Comparison of ENCODE assay signal across 10 cellular contexts in the genomic region with DNA sequence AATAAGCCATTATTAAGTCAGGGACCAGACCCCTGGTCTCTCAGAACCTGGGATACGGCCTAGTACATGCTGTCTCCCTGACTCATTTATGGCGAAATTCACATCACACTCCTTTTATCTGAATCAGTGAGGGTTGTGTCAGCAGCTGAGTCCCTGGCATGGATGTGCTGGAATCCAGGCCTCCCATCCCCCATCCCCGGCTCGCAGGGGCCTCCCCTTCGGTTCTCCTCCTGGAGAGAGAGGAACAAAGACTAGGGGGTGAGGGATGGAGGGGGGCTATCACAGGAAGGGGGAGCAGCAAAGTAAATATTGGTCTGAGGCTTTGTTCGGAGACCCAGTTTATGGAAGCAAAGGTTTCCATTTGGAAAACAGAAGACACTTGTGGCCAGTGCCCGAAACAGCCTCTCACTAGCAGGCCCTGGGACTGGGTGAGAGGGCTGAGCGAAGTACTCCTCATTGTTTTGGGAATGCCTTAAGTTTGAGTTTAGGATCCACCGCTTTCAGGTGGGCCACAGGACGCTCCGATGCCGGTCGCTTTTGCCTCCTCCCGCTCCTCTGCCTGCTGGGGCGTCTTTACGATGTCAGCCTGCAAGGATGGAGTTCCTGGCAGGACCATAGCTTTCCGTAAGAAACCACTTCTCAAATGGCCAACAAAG.
A peak's percentile ranks its signal among the peaks of the same experiment; 100 is the strongest.
DNase-seq lines count a peak whose midpoint lies in the region; ATAC-seq, FAIRE-seq and TF ChIP-seq lines count a peak whose summit lies in the region.
"Had no signal": no experiment of that assay in that cellular context is flagged by ENCODE, and none has a peak within 500 bp of the region (broad histone marks: within the 10 kb centered on the region; RNA-seq: fewer than 3 reads in every experiment).

No MANE protein-coding gene starts in this region.

- H3K4me3 ChIP-seq in HepG2 (replicated peaks in 1 of 3; ENCODE audit: insufficient read depth in 1 of 3, low read depth in 2 of 3, low read length in 3 of 3) = no peak overlapping the region
- no peak overlapping the region for H3K4me3 ChIP-seq in aorta (ENCODE audit: low read length in 2 of 2)

- H3K27me3 ChIP-seq in HepG2 (ENCODE audit: control insufficient read depth in 1 of 2, insufficient read depth in 2 of 2, low read length in 2 of 2) (no peaks in the 10 kb centered on the region), aorta (ENCODE audit: control insufficient read depth in 1 of 2, insufficient read depth in 2 of 2, low read length in 1 of 2) (no peaks in the 10 kb centered on the region)

- H3K36me3 Mint-ChIP-seq in activated naive CD4-positive, alpha-beta T cell treated with anti-CD3 and anti-CD28 coated beads for 36 hours (ENCODE audit: low read depth) = peaks cover 48% of the 10 kb centered on the region

- intact Hi-C loops in activated naive CD4-positive, alpha-beta T cell treated with anti-CD3 and anti-CD28 coated beads for 36 hours (cut with micrococcal nuclease) = loop anchor here (10.0 kb wide), 1 partner anchor 1808 kb away; no protein-coding TSS in a partner anchor
- intact Hi-C loops in HepG2 (cut with micrococcal nuclease; ENCODE audit: unreplicated experiment) = no loop called here
- intact Hi-C loops in aorta (cut with DNase I) = no loop called here

- TF ChIP-seq RAD21 in HepG2 (CRISPR knock-in tag; IDR thresholded peaks at IDR 0.05) = no peak

- CTCF ChIA-PET in activated naive CD4-positive, alpha-beta T cell treated with anti-CD3 and anti-CD28 coated beads for 36 hours (lab: Charles Lee) = interaction anchor here (1.1 kb wide), 1 partner anchor 371 kb away, joined by 4 read pairs; no protein-coding TSS in a partner anchor
- CTCF ChIA-PET in HepG2 (lab: Yijun Ruan, JAX; ENCODE audit: low intra/inter-chr PET ratio, low total read pairs) = no interaction called here

- H3K9ac ChIP-seq in HepG2 (ENCODE audit: insufficient read depth, low read depth, low read length) = no peak overlapping the region

- no peak; the same call in 2 of the 3 replicates for ATAC-seq in HepG2
- peak; percentile 9 for ATAC-seq in aorta (ENCODE audit: low FRiP score)
- ATAC-seq: HCT116 had no signal

- H3K9me3 Mint-ChIP-seq in activated naive CD4-positive, alpha-beta T cell treated with anti-CD3 and anti-CD28 coated beads for 36 hours = peaks cover 3% of the 10 kb centered on the region

- 50% methylated on average over 13 of the region's 17 CpGs for WGBS in HepG2 (ENCODE audit: low lambda C conversion rate)
- WGBS in aorta, 2 donors = 71 to 72% methylated on average over 17 of the region's 17 CpGs

- H3K4me3 Mint-ChIP-seq in activated naive CD4-positive, alpha-beta T cell treated with anti-CD3 and anti-CD28 coated beads for 36 hours = no peak overlapping the region

- H3K79me2 ChIP-seq in HepG2 (ENCODE audit: insufficient read depth, low read length) = no peaks in the 10 kb centered on the region

- no peaks in the 10 kb centered on the region for H3K36me3 ChIP-seq in HepG2 (replicated peaks in 1 of 2; ENCODE audit: control insufficient read depth in 1 of 2, insufficient read depth in 2 of 2, low read length in 2 of 2)
- H3K36me3 ChIP-seq in aorta (ENCODE audit: control insufficient read depth in 1 of 2, insufficient read depth in 2 of 2, low read length in 1 of 2) = no peaks in the 10 kb centered on the region

- TF ChIP-seq CTCF in HepG2 (CRISPR knock-in tag; IDR thresholded peaks at IDR 0.05) = no peak

- TF ChIP-seq EP300 in HepG2 (IDR thresholded peaks at IDR 0.05; ENCODE audit: low read depth in 2 of 2, low read length in 2 of 2) = peak in 1 of 2 experiments; percentile 14; a peak in 1 of 4 replicates
- TF ChIP-seq EP300 in HepG2 (CRISPR knock-in tag; IDR thresholded peaks at IDR 0.05; ENCODE audit: borderline replicate concordance) = no peak

- in situ Hi-C loops in HepG2 (cut with HindIII; ENCODE audit: extremely low pct_ligation_motif_present, low pct_unique_long_range_greater_than_20kb) = no loop called here

- H3K4me1 Mint-ChIP-seq in activated naive CD4-positive, alpha-beta T cell treated with anti-CD3 and anti-CD28 coated beads for 36 hours (ENCODE audit: low read depth) = peaks cover 83% of the 10 kb centered on the region

- H4K20me1 ChIP-seq in HepG2 (ENCODE audit: insufficient read depth, low read length) = no peaks in the 10 kb centered on the region

- H3K27ac Mint-ChIP-seq in activated naive CD4-positive, alpha-beta T cell treated with anti-CD3 and anti-CD28 coated beads for 36 hours = peak overlapping the region; percentile 65

- 0 out of 2 replicates have a peak overlapping the region, but pooled peaks have one; percentile 10 for H3K4me2 ChIP-seq in HepG2 (ENCODE audit: low read depth, low read length)

- H2AFZ ChIP-seq in HepG2 (ENCODE audit: low read length) = no peak overlapping the region

- no peaks in the 10 kb centered on the region for H3K27me3 Mint-ChIP-seq in activated naive CD4-positive, alpha-beta T cell treated with anti-CD3 and anti-CD28 coated beads for 36 hours (ENCODE audit: low read depth)

- no peak for DNase-seq in activated naive CD4-positive, alpha-beta T cell treated with anti-CD3 and anti-CD28 coated beads for 36 hours
- DNase-seq in activated naive CD4-positive, alpha-beta T cell treated with Interleukin-2 at 50 U/mL for 16 hours = no peak
- DNase-seq in dermis blood vessel endothelial cell (peak; percentile 58), HepG2 (ENCODE audit: low spot score) (peak; percentile 69), aorta (peak; percentile 77 to 87), NCI-H1436 (lab: John Stamatoyannopoulos, UW) (no peak), DMS79 treated with DMSO at 0.1 percent for 48 hours (lab: John Stamatoyannopoulos, UW) (no peak)
- no peak for DNase-seq in activated CD4-positive, CD25-positive, alpha-beta regulatory T cell treated with anti-CD3 and anti-CD28 coated beads, Interleukin-2, amount 50 U/mL, for 72 hours
- DNase-seq: NCI-H345 had no signal

- H3K9me3 ChIP-seq in HepG2 (ENCODE audit: low read length) (no peaks in the 10 kb centered on the region), aorta (ENCODE audit: control insufficient read depth, low read length) (no peaks in the 10 kb centered on the region)

- POLR2A ChIA-PET in HepG2 (lab: Yijun Ruan, JAX) = interaction anchor here (1.6 kb wide), 1 partner anchor 95 kb away, joined by 3 read pairs; no protein-coding TSS in a partner anchor

- no peak overlapping the region for H3K27ac ChIP-seq in HepG2 (ENCODE audit: extremely low read length, insufficient read depth, low read length)
- no peak overlapping the region for H3K27ac ChIP-seq in aorta (ENCODE audit: low read depth in 1 of 2, low read length in 2 of 2)

- TF ChIP-seq POLR2A in HepG2 (IDR thresholded peaks at IDR 0.05; ENCODE audit: insufficient read depth in 1 of 2, low read depth in 2 of 2, low read length in 2 of 2) = no peak

- H3K4me1 ChIP-seq in HepG2 (ENCODE audit: insufficient read depth, low read length) (peaks cover 44% of the 10 kb centered on the region), aorta (ENCODE audit: control insufficient read depth in 1 of 2, insufficient read depth in 2 of 2, low read length in 2 of 2) (no peaks in the 10 kb centered on the region)

- no TSS peak for BruUV-seq in HepG2 (replicated peaks; lab: Mats Ljungman, UMichigan)

- no peak for FAIRE-seq in HepG2 (lab: Jason Lieb, UNC)

TF ChIP-seq in HepG2, 621 proteins besides CTCF, POLR2A, EP300 and RAD21 (continues in another document):
- TF ChIP-seq SOX5 (CRISPR knock-in tag; IDR thresholded peaks at IDR 0.05; ENCODE audit: borderline replicate concordance) (0 out of 2 replicates have a peak, but pooled peaks have one; percentile 44), SOX13 (IDR thresholded peaks at IDR 0.05) (no peak), SOX13 (CRISPR knock-in tag; conservative IDR thresholded peaks at IDR 0.05 in 1 of 2, IDR thresholded peaks at IDR 0.05 in 1 of 2) (peak in 1 of 2 experiments; percentile 30; a peak in 2 of 4 replicates), ESRRA (CRISPR knock-in tag; IDR thresholded peaks at IDR 0.05; ENCODE audit: low read depth) (no peak), SPEN (CRISPR knock-in tag; IDR thresholded peaks at IDR 0.05; ENCODE audit: low read depth) (no peak), CEBPB (IDR thresholded peaks at IDR 0.05; ENCODE audit: borderline replicate concordance, low read depth, low read length) (peak; percentile 21; the same call in 1 of the 2 replicates)
- TF ChIP-seq, protein P1, sequence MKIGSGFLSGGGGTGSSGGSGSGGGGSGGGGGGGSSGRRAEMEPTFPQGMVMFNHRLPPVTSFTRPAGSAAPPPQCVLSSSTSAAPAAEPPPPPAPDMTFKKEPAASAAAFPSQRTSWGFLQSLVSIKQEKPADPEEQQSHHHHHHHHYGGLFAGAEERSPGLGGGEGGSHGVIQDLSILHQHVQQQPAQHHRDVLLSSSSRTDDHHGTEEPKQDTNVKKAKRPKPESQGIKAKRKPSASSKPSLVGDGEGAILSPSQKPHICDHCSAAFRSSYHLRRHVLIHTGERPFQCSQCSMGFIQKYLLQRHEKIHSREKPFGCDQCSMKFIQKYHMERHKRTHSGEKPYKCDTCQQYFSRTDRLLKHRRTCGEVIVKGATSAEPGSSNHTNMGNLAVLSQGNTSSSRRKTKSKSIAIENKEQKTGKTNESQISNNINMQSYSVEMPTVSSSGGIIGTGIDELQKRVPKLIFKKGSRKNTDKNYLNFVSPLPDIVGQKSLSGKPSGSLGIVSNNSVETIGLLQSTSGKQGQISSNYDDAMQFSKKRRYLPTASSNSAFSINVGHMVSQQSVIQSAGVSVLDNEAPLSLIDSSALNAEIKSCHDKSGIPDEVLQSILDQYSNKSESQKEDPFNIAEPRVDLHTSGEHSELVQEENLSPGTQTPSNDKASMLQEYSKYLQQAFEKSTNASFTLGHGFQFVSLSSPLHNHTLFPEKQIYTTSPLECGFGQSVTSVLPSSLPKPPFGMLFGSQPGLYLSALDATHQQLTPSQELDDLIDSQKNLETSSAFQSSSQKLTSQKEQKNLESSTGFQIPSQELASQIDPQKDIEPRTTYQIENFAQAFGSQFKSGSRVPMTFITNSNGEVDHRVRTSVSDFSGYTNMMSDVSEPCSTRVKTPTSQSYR (CRISPR knock-in tag; IDR thresholded peaks at IDR 0.05; ENCODE audit: borderline replicate concordance) = peak; percentile 84
- TF ChIP-seq, protein P2, sequence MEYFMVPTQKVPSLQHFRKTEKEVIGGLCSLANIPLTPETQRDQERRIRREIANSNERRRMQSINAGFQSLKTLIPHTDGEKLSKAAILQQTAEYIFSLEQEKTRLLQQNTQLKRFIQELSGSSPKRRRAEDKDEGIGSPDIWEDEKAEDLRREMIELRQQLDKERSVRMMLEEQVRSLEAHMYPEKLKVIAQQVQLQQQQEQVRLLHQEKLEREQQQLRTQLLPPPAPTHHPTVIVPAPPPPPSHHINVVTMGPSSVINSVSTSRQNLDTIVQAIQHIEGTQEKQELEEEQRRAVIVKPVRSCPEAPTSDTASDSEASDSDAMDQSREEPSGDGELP (IDR thresholded peaks at IDR 0.05; ENCODE audit: borderline replicate concordance, low read depth) = peak; percentile 22; the same call in 1 of the 2 replicates

Comparison
In these comparisons a context has a peak if more than half of its experiments do, and no peak if none do; other contexts are left out.
1. DNase-seq: peak in dermis blood vessel endothelial cell (single experiment), HepG2 (single experiment) and aorta (2 of 2); none in activated naive CD4-positive, alpha-beta T cell treated with anti-CD3 and anti-CD28 coated beads for 36 hours (single experiment), activated naive CD4-positive, alpha-beta T cell treated with Interleukin-2 at 50 U/mL for 16 hours (single experiment), activated CD4-positive, CD25-positive, alpha-beta regulatory T cell treated with anti-CD3 and anti-CD28 coated beads, Interleukin-2, amount 50 U/mL, for 72 hours (single experiment), NCI-H1436 (single experiment) and DMS79 treated with DMSO at 0.1 percent for 48 hours (single experiment).